Comparison of ENCODE assay signal across 19 cellular contexts in the genomic region with DNA sequence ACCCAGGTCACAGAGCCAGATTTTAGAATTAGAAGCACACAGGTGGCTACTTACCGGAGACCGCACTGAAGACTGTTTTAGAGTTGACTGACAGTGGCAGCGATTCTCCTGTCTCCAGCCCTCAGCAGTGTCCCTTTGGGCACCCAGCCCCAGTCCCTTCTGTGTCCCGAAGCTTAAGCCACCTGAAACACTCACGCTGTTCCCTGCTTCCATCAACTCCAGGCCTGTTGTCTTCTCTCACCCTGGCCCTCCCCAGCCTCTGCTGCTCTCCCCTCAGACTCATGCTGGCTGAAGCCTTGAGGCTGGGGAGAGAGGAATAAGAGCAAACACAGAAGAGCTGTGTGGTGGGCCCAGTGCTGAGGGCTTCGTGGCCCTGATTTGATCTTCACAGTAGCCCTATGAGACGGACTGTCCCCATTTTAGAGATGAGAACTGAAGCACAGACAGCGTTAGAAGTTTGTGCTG. TPM values are rescaled to one million over a fixed set of nuclear protein-coding genes. Genes with fewer than 3 reads are reported as not detected.
DNase-seq lines count a peak whose midpoint lies in the region; ATAC-seq and TF ChIP-seq lines count a peak whose summit lies in the region.
"Had no signal": no experiment of that assay in that cellular context is flagged by ENCODE, and none has a peak within 500 bp of the region (broad histone marks: within the 10 kb centered on the region; RNA-seq: fewer than 3 reads in every experiment).

No MANE protein-coding gene starts in this region.

- CTCF ChIA-PET in activated naive CD4-positive, alpha-beta T cell treated with anti-CD3 and anti-CD28 coated beads, Interleukin-2, amount 10 ng/mL, durations not matched to agents 7 days and 5 days (lab: Charles Lee), result interaction anchor here (0.6 to 11.5 kb wide), 14 partner anchors 11 to 94 kb away, joined by 3 to 130 read pairs (median 5); partner anchors contain the start of genes AGFG2, FBXO24, LRCH4 and NYAP1
- CTCF ChIA-PET in IMR-90 (lab: Yijun Ruan, JAX), result interaction anchor here (0.5 to 1.5 kb wide), 5 partner anchors 45 to 129 kb away, joined by 3 to 9 read pairs (median 4); no protein-coding TSS in a partner anchor

- no peaks in the 10 kb centered on the region for H3K36me3 ChIP-seq in IMR-90 (ENCODE audit: control insufficient read depth, insufficient read depth, low read length)
- H3K36me3 ChIP-seq in neuronal stem cell (replicated peaks in 1 of 2; ENCODE audit: control insufficient read depth in 2 of 2, insufficient read depth in 2 of 2, low read length in 2 of 2), result peaks cover 4 to 25% of the 10 kb centered on the region in 2 donors

- H3K4me3 Mint-ChIP-seq in activated naive CD4-positive, alpha-beta T cell treated with anti-CD3 and anti-CD28 coated beads, Interleukin-2, amount 10 ng/mL, durations not matched to agents 7 days and 5 days, result no peak overlapping the region
- H3K4me3 Mint-ChIP-seq: B cell; CD4-positive, alpha-beta T cell; CD8-positive, alpha-beta memory T cell had no signal

- no peak for DNase-seq in activated naive CD4-positive, alpha-beta T cell treated with anti-CD3 and anti-CD28 coated beads, Interleukin-2, amount 10 ng/mL, durations not matched to agents 7 days and 5 days
- no peak for DNase-seq in activated naive CD4-positive, alpha-beta T cell (lab: John Stamatoyannopoulos, UW)
- no peak for DNase-seq in IMR-90
- DNase-seq in neuronal stem cell (ENCODE audit: low spot score), result no peak
- DNase-seq: DMS 273 treated with DMSO at 0.1 percent for 48 hours, DMS79 had no signal

- no peak overlapping the region for H2BK12ac ChIP-seq in neuronal stem cell (ENCODE audit: low read length)

- POLR2A ChIA-PET in IMR-90 (lab: Charles Lee; ENCODE audit: unreplicated experiment), result no interaction called here

- H3K4ac ChIP-seq in IMR-90 (ENCODE audit: low read depth, low read length) (no peak overlapping the region), neuronal stem cell (ENCODE audit: low read length) (no peak overlapping the region)

- H3K9ac ChIP-seq in IMR-90 (ENCODE audit: low read depth, low read length) (no peak overlapping the region), neuronal stem cell (ENCODE audit: low read depth, low read length, poor library complexity) (no peak overlapping the region)
- H3K9ac ChIP-seq: BLaER1, GM23248 had no signal

- H4K20me1 ChIP-seq in IMR-90 (ENCODE audit: insufficient read depth, low read length), result no peaks in the 10 kb centered on the region
- H4K20me1 ChIP-seq: BLaER1 had no signal

- TF ChIP-seq POLR2A in IMR-90 (IDR thresholded peaks at IDR 0.05; ENCODE audit: low read depth, low read length), result no peak

- no peaks in the 10 kb centered on the region for H3K27me3 ChIP-seq in IMR-90 (ENCODE audit: control insufficient read depth, insufficient read depth, low read length)
- H3K27me3 ChIP-seq in neuronal stem cell (ENCODE audit: control insufficient read depth in 3 of 3, insufficient read depth in 3 of 3, low read depth in 1 of 3, low read length in 3 of 3), result no peaks in the 10 kb centered on the region
- H3K27me3 ChIP-seq: BLaER1 had no signal

- no peak overlapping the region for H4K8ac ChIP-seq in IMR-90 (ENCODE audit: low read depth in 2 of 2, low read length in 2 of 2)
- H4K8ac ChIP-seq in neuronal stem cell (ENCODE audit: low read depth, low read length), result no peak overlapping the region

- peaks cover 31% of the 10 kb centered on the region for H3K4me1 Mint-ChIP-seq in activated naive CD4-positive, alpha-beta T cell treated with anti-CD3 and anti-CD28 coated beads, Interleukin-2, amount 10 ng/mL, durations not matched to agents 7 days and 5 days

- H3K4me2 ChIP-seq in IMR-90 (ENCODE audit: low read depth, low read length), result no peak overlapping the region
- H3K4me2 ChIP-seq in neuronal stem cell (ENCODE audit: insufficient read depth, low read length, poor library complexity, severe bottlenecking), result no peak overlapping the region
- H3K4me2 ChIP-seq: BLaER1 had no signal

- H3K9me3 ChIP-seq in IMR-90 (ENCODE audit: control insufficient read depth, insufficient read depth, low read length) (no peaks in the 10 kb centered on the region), neuronal stem cell (replicated peaks in 1 of 2; ENCODE audit: control insufficient read depth in 2 of 2, insufficient read depth in 1 of 2, low read depth in 1 of 2, low read length in 2 of 2) (no peaks in the 10 kb centered on the region)
- H3K9me3 ChIP-seq: BLaER1 had no signal

- H2BK5ac ChIP-seq in IMR-90 (ENCODE audit: low read depth, low read length, poor library complexity, severe bottlenecking), result no peak overlapping the region
- H2BK5ac ChIP-seq in neuronal stem cell (ENCODE audit: low read length), result no peak overlapping the region

- H2BK120ac ChIP-seq in IMR-90 (ENCODE audit: low read depth, low read length), result no peak overlapping the region
- no peak overlapping the region for H2BK120ac ChIP-seq in neuronal stem cell (ENCODE audit: low read depth, low read length)

- H2AK9ac ChIP-seq in IMR-90 (replicated peaks; ENCODE audit: low read depth, low read length, poor library complexity), result no peak overlapping the region

- 79% methylated on average over 6 of the region's 8 CpGs; no CpG with 5 or more reads in 1 of the 2 experiments for WGBS in IMR-90 (ENCODE audit: extremely low coverage in 2 of 2, insufficient read length in 1 of 2), 2 experiments
- WGBS in neuronal stem cell (ENCODE audit: extremely low coverage in 2 of 2, insufficient read length in 2 of 2, insufficient replicate concordance in 1 of 2), 2 donors, result no CpG with 5 or more reads among the region's 8 CpGs

- in situ Hi-C loops in IMR-90 (cut with MboI; ENCODE audit: low sequenced_read_pairs), result loop anchor here (5.0 kb wide), 1 partner anchor 91 kb away; no protein-coding TSS in a partner anchor

- no peak overlapping the region for H2BK20ac ChIP-seq in IMR-90 (ENCODE audit: low read depth, low read length)

- H4K91ac ChIP-seq in IMR-90 (ENCODE audit: insufficient read depth, low read depth, low read length) (no peak overlapping the region), neuronal stem cell (ENCODE audit: low read depth, low read length, poor library complexity) (no peak overlapping the region)

- H3K27ac Mint-ChIP-seq in activated naive CD4-positive, alpha-beta T cell treated with anti-CD3 and anti-CD28 coated beads, Interleukin-2, amount 10 ng/mL, durations not matched to agents 7 days and 5 days, result peak overlapping the region; percentile 5
- H3K27ac Mint-ChIP-seq: B cell; CD4-positive, alpha-beta T cell had no signal

- H2AK5ac ChIP-seq in IMR-90 (ENCODE audit: low read depth, low read length) (no peak overlapping the region), neuronal stem cell (ENCODE audit: low read depth, low read length) (no peak overlapping the region)

- H3K56ac ChIP-seq in IMR-90 (ENCODE audit: extremely low read depth, insufficient read depth, low read length), result no peak overlapping the region

- H2BK15ac ChIP-seq in IMR-90 (ENCODE audit: low read depth, low read length) (no peak overlapping the region), neuronal stem cell (ENCODE audit: low read length) (no peak overlapping the region)

- H3K4me1 ChIP-seq in IMR-90 (ENCODE audit: control insufficient read depth, insufficient read depth, low read length) (peaks cover 2% of the 10 kb centered on the region; the same call in 1 of the 2 replicates), neuronal stem cell (ENCODE audit: control insufficient read depth in 2 of 2, insufficient read depth in 1 of 2, low read depth in 1 of 2, low read length in 2 of 2) (peaks cover 3 to 13% of the 10 kb centered on the region in 2 donors)

- H2AFZ ChIP-seq in IMR-90 (replicated peaks; ENCODE audit: low read length, poor library complexity) (peak overlapping the region; percentile 7), neuronal stem cell (ENCODE audit: low read length) (no peak overlapping the region)
- H2AFZ ChIP-seq: GM23248 had no signal

- H3K27ac ChIP-seq in IMR-90 (ENCODE audit: insufficient read depth, low read length) (no peak overlapping the region), VCaP (peak overlapping the region; percentile 18; the same call in 1 of the 2 replicates), neuronal stem cell (replicated peaks; ENCODE audit: low read length) (no peak overlapping the region)
- H3K27ac ChIP-seq: 22Rv1, BLaER1, C4-2B, GM23248 had no signal

- H3K9me3 Mint-ChIP-seq in activated naive CD4-positive, alpha-beta T cell treated with anti-CD3 and anti-CD28 coated beads, Interleukin-2, amount 10 ng/mL, durations not matched to agents 7 days and 5 days, result no peaks in the 10 kb centered on the region
- H3K9me3 Mint-ChIP-seq: CD4-positive, alpha-beta T cell; CD8-positive, alpha-beta memory T cell had no signal

- no peaks in the 10 kb centered on the region for H3K27me3 Mint-ChIP-seq in activated naive CD4-positive, alpha-beta T cell treated with anti-CD3 and anti-CD28 coated beads, Interleukin-2, amount 10 ng/mL, durations not matched to agents 7 days and 5 days
- H3K27me3 Mint-ChIP-seq: B cell; CD4-positive, alpha-beta T cell had no signal

- BruUV-seq in IMR-90 (replicated peaks; lab: Mats Ljungman, UMichigan), result no TSS peak

- ATAC-seq in IMR-90 (ENCODE audit: low read depth), result no peak
- no peak for ATAC-seq in GM21723 (IDR thresholded peaks at IDR 0.05; ENCODE audit: unreplicated experiment)
- ATAC-seq in GM21360 (IDR thresholded peaks at IDR 0.05; ENCODE audit: unreplicated experiment), result no peak
- no peak for ATAC-seq in HG02623 (IDR thresholded peaks at IDR 0.05; ENCODE audit: unreplicated experiment)

- H3K36me3 Mint-ChIP-seq in activated naive CD4-positive, alpha-beta T cell treated with anti-CD3 and anti-CD28 coated beads, Interleukin-2, amount 10 ng/mL, durations not matched to agents 7 days and 5 days, result peaks cover 17% of the 10 kb centered on the region

- intact Hi-C loops in IMR-90 (cut with micrococcal nuclease), result no loop called here

- dilution Hi-C loops in IMR-90 (cut with HindIII; ENCODE audit: low sequenced_read_pairs, unreplicated experiment), result no loop called here

- TF ChIP-seq RAD21 in IMR-90 (IDR thresholded peaks at IDR 0.05; ENCODE audit: low read length), result no peak

- H3K23ac ChIP-seq in IMR-90 (ENCODE audit: low read depth, low read length), result no peak overlapping the region
- H3K23ac ChIP-seq in neuronal stem cell (ENCODE audit: low read depth, low read length, poor library complexity), result peak overlapping the region; percentile 25

- H3K79me1 ChIP-seq in IMR-90 (ENCODE audit: low read depth in 1 of 2, low read length in 2 of 2), result no peaks in the 10 kb centered on the region
- no peaks in the 10 kb centered on the region for H3K79me1 ChIP-seq in neuronal stem cell (ENCODE audit: low read depth, low read length)

- H3K18ac ChIP-seq in IMR-90 (ENCODE audit: low read depth, low read length) (no peak overlapping the region), neuronal stem cell (ENCODE audit: low read length) (no peak overlapping the region)

- no peak overlapping the region for H3K14ac ChIP-seq in IMR-90 (replicated peaks; ENCODE audit: low read depth, low read length)
- H3K14ac ChIP-seq in neuronal stem cell (ENCODE audit: low read length), result no peak overlapping the region

- TF ChIP-seq CTCF in IMR-90 (conservative IDR thresholded peaks at IDR 0.05; ENCODE audit: low read depth, low read length) (no peak), VCaP (conservative IDR thresholded peaks at IDR 0.05) (no peak)

- no peaks in the 10 kb centered on the region for H3K9me1 ChIP-seq in IMR-90 (ENCODE audit: insufficient read depth, low read length)

- no peak overlapping the region for H4K5ac ChIP-seq in IMR-90 (ENCODE audit: low read depth, low read length)

- no peak overlapping the region for H3K4me3 ChIP-seq in IMR-90 (ENCODE audit: insufficient read depth, low read depth, low read length)
- H3K4me3 ChIP-seq in neuronal stem cell (ENCODE audit: low read length in 2 of 2), result no peak overlapping the region
- H3K4me3 ChIP-seq: BLaER1, GM12878, GM23248 had no signal

RNA-seq across cellular contexts. Expression of gene SAP25, which starts 10.6 kb away (rescaled TPM):
- total RNA-seq in IMR-90 (2012; rRNA removed), result not detected in 2 replicates
- polyA plus RNA-seq in IMR-90 (2012; rRNA removed), result 1.8 and 2.3 TPM in 2 replicates
- 0.54 and 0.62 TPM in 2 replicates for polyA plus RNA-seq in IMR-90 (2012; cell fraction: cytosol; rRNA removed)
- 8.7 and 38.4 TPM in 2 replicates for polyA plus RNA-seq in IMR-90 (2012; cell fraction: nucleus; rRNA removed; ENCODE audit: low replicate concordance)
- 4.0 TPM for polyA plus RNA-seq in neuronal stem cell (2013, experiment 1 of 2)
- 3.4 TPM for polyA plus RNA-seq in neuronal stem cell (2013, experiment 2 of 2)
- total RNA-seq: GM23248 had no signal
- polyA plus RNA-seq: AG04450, GM23248 had no signal

RNA-seq across cellular contexts. Expression of gene LRCH4, which starts 22.8 kb away (rescaled TPM):
- total RNA-seq in IMR-90 (2012; rRNA removed), result 5.0 and 6.1 TPM in 2 replicates
- polyA plus RNA-seq in IMR-90 (2012; rRNA removed), result 41.3 and 42.2 TPM in 2 replicates
- 20.5 and 31.1 TPM in 2 replicates for polyA plus RNA-seq in IMR-90 (2012; cell fraction: cytosol; rRNA removed)
- polyA plus RNA-seq in IMR-90 (2012; cell fraction: nucleus; rRNA removed; ENCODE audit: low replicate concordance), result 247 and 673 TPM in 2 replicates
- polyA plus RNA-seq in neuronal stem cell (2013, experiment 1 of 2), result 30.1 TPM
- 28.3 TPM for polyA plus RNA-seq in neuronal stem cell (2013, experiment 2 of 2)

RNA-seq across cellular contexts. Expression of gene FBXO24, which starts 23.0 kb away (rescaled TPM):
- 0.28 and 0.54 TPM in 2 replicates for total RNA-seq in IMR-90 (2012; rRNA removed)
- polyA plus RNA-seq in IMR-90 (2012; rRNA removed), result 0.29 and 0.43 TPM in 2 replicates
- polyA plus RNA-seq in IMR-90 (2012; cell fraction: cytosol; rRNA removed), result 0.23 and 0.58 TPM in 2 replicates
- 1.5 and 2.5 TPM in 2 replicates for polyA plus RNA-seq in IMR-90 (2012; cell fraction: nucleus; rRNA removed; ENCODE audit: low replicate concordance)
- polyA plus RNA-seq in neuronal stem cell (2013, experiment 1 of 2), result 1.2 TPM
- 1.1 TPM for polyA plus RNA-seq in neuronal stem cell (2013, experiment 2 of 2)
- polyA plus RNA-seq: CD8-positive, alpha-beta memory T cell had no signal

RNA-seq across cellular contexts. Expression of gene AGFG2, which starts 24.1 kb away (rescaled TPM):
- total RNA-seq in IMR-90 (2012; rRNA removed), result 3.0 and 4.2 TPM in 2 replicates
- polyA plus RNA-seq in IMR-90 (2012; rRNA removed), result 10.0 and 14.2 TPM in 2 replicates
- polyA plus RNA-seq in IMR-90 (2012; cell fraction: cytosol; rRNA removed), result 4.0 and 11.5 TPM in 2 replicates
- polyA plus RNA-seq in IMR-90 (2012; cell fraction: nucleus; rRNA removed; ENCODE audit: low replicate concordance), result 9.6 and 20.8 TPM in 2 replicates
- polyA plus RNA-seq in neuronal stem cell (2013, experiment 1 of 2), result 3.2 TPM
- polyA plus RNA-seq in neuronal stem cell (2013, experiment 2 of 2), result 4.6 TPM

RNA-seq across cellular contexts. Expression of gene PCOLCE, which starts 39.0 kb away (rescaled TPM):
- total RNA-seq in IMR-90 (2012; rRNA removed), result 22.6 and 25.6 TPM in 2 replicates
- 364 and 385 TPM in 2 replicates for polyA plus RNA-seq in IMR-90 (2012; rRNA removed)
- polyA plus RNA-seq in IMR-90 (2012; cell fraction: cytosol; rRNA removed), result 283 and 394 TPM in 2 replicates
- 615 and 1,429 TPM in 2 replicates for polyA plus RNA-seq in IMR-90 (2012; cell fraction: nucleus; rRNA removed; ENCODE audit: low replicate concordance)
- 24.7 TPM for polyA plus RNA-seq in neuronal stem cell (2013, experiment 1 of 2)
- polyA plus RNA-seq in neuronal stem cell (2013, experiment 2 of 2), result 24.4 TPM
